ENCODE assay signal across 21 cellular contexts in genomic region chr7:47349401-47349800, GRCh38.
DNase-seq lines count a peak whose midpoint lies in the region; TF ChIP-seq lines count a peak whose summit lies in the region.
"Had no signal": no experiment of that assay in that cellular context is flagged by ENCODE, and none has a peak within 500 bp of the region (broad histone marks: within the 10 kb centered on the region; RNA-seq: fewer than 3 reads in every experiment).

No MANE protein-coding gene starts in this region.

- H3K4me3 Mint-ChIP-seq in glutamatergic neuron (ENCODE audit: unreplicated experiment) (no peak overlapping the region), neural progenitor cell (no peak overlapping the region)
- H3K4me3 Mint-ChIP-seq: CD4-positive, CD25-positive, alpha-beta regulatory T cell; H9 had no signal

- peaks cover 34% of the 10 kb centered on the region for H3K4me1 ChIP-seq in BLaER1
- H3K4me1 ChIP-seq in Peyer's patch, result peaks cover 0 to 4% (median under 1%) of the 10 kb centered on the region in 4 donors
- H3K4me1 ChIP-seq in spleen, result peaks cover 0 to 32% (median 2%) of the 10 kb centered on the region in 6 donors
- no peaks in the 10 kb centered on the region for H3K4me1 ChIP-seq in neural progenitor cell
- no peaks in the 10 kb centered on the region for H3K4me1 ChIP-seq in ovary (ENCODE audit: insufficient read depth)

- DNase-seq in Peyer's patch, result peak in 2 of 3 donors; percentile 21 to 37
- no peak for DNase-seq in glutamatergic neuron
- peak; percentile 42 for DNase-seq in spleen
- no peak for DNase-seq in neural progenitor cell (ENCODE audit: low spot score)
- DNase-seq in NCI-H1048 (lab: John Stamatoyannopoulos, UW), result no peak
- no peak for DNase-seq in ovary
- no peak for DNase-seq in cerebellum (ENCODE audit: low spot score)
- DNase-seq: CD4-positive, CD25-positive, alpha-beta regulatory T cell; DMS79; H9; KBM-7; MM.1S; NCI-H1092 treated with DMSO at 0.1 percent for 48 hours; NCI-H1436 treated with DMSO at 0.1 percent for 48 hours; NCI-H1930; NCI-H226; NCI-H510A treated with DMSO at 0.1 percent for 48 hours; NCI-H748 treated with DMSO at 0.1 percent for 48 hours; Right ventricle myocardium superior had no signal

- H2AFZ ChIP-seq in neural progenitor cell (replicated peaks), result no peak overlapping the region

- H3K9me3 ChIP-seq in BLaER1 (no peaks in the 10 kb centered on the region), Peyer's patch (no peaks in the 10 kb centered on the region), spleen (no peaks in the 10 kb centered on the region), neural progenitor cell (ENCODE audit: low read depth) (no peaks in the 10 kb centered on the region), ovary (no peaks in the 10 kb centered on the region)

- H3K27me3 Mint-ChIP-seq in glutamatergic neuron (ENCODE audit: unreplicated experiment) (no peaks in the 10 kb centered on the region), neural progenitor cell (ENCODE audit: insufficient read depth, low read depth) (no peaks in the 10 kb centered on the region)
- H3K27me3 Mint-ChIP-seq: CD4-positive, CD25-positive, alpha-beta regulatory T cell had no signal

- H3K9ac ChIP-seq in BLaER1 (no peak overlapping the region), neural progenitor cell (no peak overlapping the region)

- TF ChIP-seq CTCF in Peyer's patch (IDR thresholded peaks at IDR 0.05) (no peak), glutamatergic neuron (IDR thresholded peaks at IDR 0.05; ENCODE audit: partially characterized antibody, unreplicated experiment) (no peak), spleen (IDR thresholded peaks at IDR 0.05 in 8 of 11, conservative IDR thresholded peaks at IDR 0.05 in 3 of 11) (no peak), neural progenitor cell (IDR thresholded peaks at IDR 0.05) (no peak), ovary (IDR thresholded peaks at IDR 0.05) (no peak)

- no peaks in the 10 kb centered on the region for H3F3A ChIP-seq in neural progenitor cell (ENCODE audit: low read depth)

- H3K27ac Mint-ChIP-seq in glutamatergic neuron (ENCODE audit: unreplicated experiment) (peak overlapping the region; percentile 6), neural progenitor cell (no peak overlapping the region)
- H3K27ac Mint-ChIP-seq: CD4-positive, CD25-positive, alpha-beta regulatory T cell had no signal

- TF ChIP-seq POLR2A in Peyer's patch (IDR thresholded peaks at IDR 0.05), result no peak
- TF ChIP-seq POLR2A in spleen (IDR thresholded peaks at IDR 0.05), result no peak
- TF ChIP-seq POLR2A in ovary (IDR thresholded peaks at IDR 0.05), result no peak

- WGBS in spleen, 5 donors, result 76 to 86% (median 84%) methylated on average over 7 of the region's 7 CpGs
- 83 to 90% (median 87%) methylated on average over 7 of the region's 7 CpGs for WGBS in ovary, 3 donors

- H3K27me3 ChIP-seq in BLaER1, result no peaks in the 10 kb centered on the region
- H3K27me3 ChIP-seq in Peyer's patch, result no peaks in the 10 kb centered on the region
- no peaks in the 10 kb centered on the region for H3K27me3 ChIP-seq in spleen (replicated peaks in 1 of 7)
- H3K27me3 ChIP-seq in neural progenitor cell, result no peaks in the 10 kb centered on the region
- no peaks in the 10 kb centered on the region for H3K27me3 ChIP-seq in ovary

- no peak overlapping the region for H3K4me3 ChIP-seq in BLaER1
- H3K4me3 ChIP-seq in Peyer's patch, result no peak overlapping the region
- no peak overlapping the region for H3K4me3 ChIP-seq in spleen
- H3K4me3 ChIP-seq in neural progenitor cell, result no peak overlapping the region
- no peak overlapping the region for H3K4me3 ChIP-seq in ovary

- H3K36me3 Mint-ChIP-seq in glutamatergic neuron (ENCODE audit: unreplicated experiment) (no peaks in the 10 kb centered on the region), neural progenitor cell (no peaks in the 10 kb centered on the region)
- H3K36me3 Mint-ChIP-seq: CD4-positive, CD25-positive, alpha-beta regulatory T cell had no signal

- peaks cover 3% of the 10 kb centered on the region for H3K9me3 Mint-ChIP-seq in glutamatergic neuron (ENCODE audit: unreplicated experiment)
- no peaks in the 10 kb centered on the region for H3K9me3 Mint-ChIP-seq in neural progenitor cell
- H3K9me3 Mint-ChIP-seq: CD4-positive, CD25-positive, alpha-beta regulatory T cell; H9 had no signal

- no peaks in the 10 kb centered on the region for H3K79me2 ChIP-seq in neural progenitor cell (ENCODE audit: low read depth)

- H3K36me3 ChIP-seq in BLaER1, result peaks cover 14% of the 10 kb centered on the region
- H3K36me3 ChIP-seq in Peyer's patch, result peaks cover 0 to 46% (median 0%) of the 10 kb centered on the region in 3 donors
- H3K36me3 ChIP-seq in spleen, result peaks cover 0 to 75% (median 19%) of the 10 kb centered on the region in 6 donors
- H3K36me3 ChIP-seq in neural progenitor cell, result no peaks in the 10 kb centered on the region
- H3K36me3 ChIP-seq in ovary, result no peaks in the 10 kb centered on the region

- H3K27ac ChIP-seq in BLaER1 (no peak overlapping the region; the same call in 1 of the 2 replicates), Peyer's patch (no peak overlapping the region), spleen (no peak overlapping the region), neural progenitor cell (no peak overlapping the region), ovary (no peak overlapping the region)
- H3K27ac ChIP-seq: HL-60 had no signal

- peak overlapping the region; percentile 60 for H3K4me2 ChIP-seq in BLaER1
- no peak overlapping the region for H3K4me2 ChIP-seq in neural progenitor cell

- no peak for TF ChIP-seq EP300 in ovary (IDR thresholded peaks at IDR 0.05)

- peaks cover 10% of the 10 kb centered on the region for H3K4me1 Mint-ChIP-seq in glutamatergic neuron (ENCODE audit: low read depth, unreplicated experiment)
- peaks cover 20% of the 10 kb centered on the region for H3K4me1 Mint-ChIP-seq in neural progenitor cell
- H3K4me1 Mint-ChIP-seq: CD4-positive, CD25-positive, alpha-beta regulatory T cell; H9 had no signal

- H4K20me1 ChIP-seq in BLaER1, result peaks cover 39% of the 10 kb centered on the region
- no peaks in the 10 kb centered on the region for H4K20me1 ChIP-seq in neural progenitor cell (ENCODE audit: low read depth)

- intact Hi-C loops in spleen (cut with DNase I; ENCODE audit: low total_unique reads) (no loop called here), ovary (cut with DNase I) (no loop called here)

Comparison
In these comparisons a context has a peak if more than half of its experiments do, and no peak if none do; other contexts are left out.
1. DNase-seq: peak in Peyer's patch (2 of 3) and spleen (single experiment); none in glutamatergic neuron (single experiment), neural progenitor cell (single experiment), NCI-H1048 (single experiment), ovary (0 of 5) and cerebellum (single experiment).